Comparison of ENCODE assay signal across 21 cellular contexts in the genomic region with DNA sequence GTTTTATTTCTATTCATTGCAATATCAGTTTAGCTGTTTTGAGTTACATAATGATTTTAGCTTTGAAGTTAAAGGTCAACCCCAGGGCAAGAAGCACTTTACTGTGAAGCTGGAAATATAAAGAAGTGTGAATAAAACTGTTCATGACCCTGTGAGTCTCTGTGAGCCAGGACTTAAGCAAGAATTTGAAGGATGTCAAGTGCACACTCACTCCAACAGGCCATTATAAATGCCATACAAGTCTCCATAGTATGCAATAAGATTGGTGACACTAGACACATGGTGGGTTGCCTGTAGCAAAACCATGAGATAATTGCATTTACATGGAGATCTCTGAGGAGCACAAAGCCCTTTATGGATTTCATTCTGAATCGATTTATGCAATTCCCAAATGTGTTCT.
"Had no signal": no experiment of that assay in that cellular context is flagged by ENCODE, and none has a peak within 500 bp of the region (broad histone marks: within the 10 kb centered on the region; RNA-seq: fewer than 3 reads in every experiment).

No MANE protein-coding gene starts in this region.

- DNase-seq: activated naive CD8-positive, alpha-beta T cell treated with anti-CD3 and anti-CD28 coated beads, Interleukin-2, amount 50 U/mL, for 24 hours; activated T-cell treated with anti-CD3 and anti-CD28 coated beads, Interleukin-2, amount 50 U/mL, for 24 hours; amniotic stem cell; body of pancreas; Kasumi-1; KBM-7; NCI-H1048; NCI-H146; NCI-H1930; NCI-H345; NCI-H510A treated with DMSO at 0.1 percent for 48 hours; NCI-H69; NK-92 treated with Interleukin-12 subunit alpha and Interleukin-12 subunit beta, amount 100 ng/mL, for 24 hours; Right ventricle myocardium superior had no signal

- H3K27me3 ChIP-seq: ascending aorta, body of pancreas, Peyer's patch had no signal

- H3K36me3 ChIP-seq: ascending aorta, Peyer's patch had no signal

- H3K4me1 ChIP-seq: ascending aorta, body of pancreas had no signal

- H3K4me3 Mint-ChIP-seq: activated CD8-positive, alpha-beta T cell treated with anti-CD3 and anti-CD28 coated beads for 36 hours; activated naive CD8-positive, alpha-beta T cell treated with anti-CD3 and anti-CD28 coated beads, Interleukin-2, amount 50 U/mL, for 24 hours; activated T-cell treated with anti-CD3 and anti-CD28 coated beads, Interleukin-2, amount 50 U/mL, for 24 hours had no signal

- H3K9me3 ChIP-seq: ascending aorta, body of pancreas, Peyer's patch had no signal

- H3K4me3 ChIP-seq: ascending aorta, body of pancreas, Peyer's patch had no signal

- H3K4me1 Mint-ChIP-seq: central memory CD8-positive, alpha-beta T cell had no signal

- H3K27ac Mint-ChIP-seq: activated CD8-positive, alpha-beta T cell treated with anti-CD3 and anti-CD28 coated beads for 36 hours; activated naive CD4-positive, alpha-beta T cell treated with anti-CD3 and anti-CD28 coated beads, Interleukin-2, amount 50 U/mL, for 72 hours; activated naive CD8-positive, alpha-beta T cell treated with anti-CD3 and anti-CD28 coated beads, Interleukin-2, amount 50 U/mL, for 24 hours; activated T-cell treated with anti-CD3 and anti-CD28 coated beads, Interleukin-2, amount 50 U/mL, for 24 hours had no signal

- H3K36me3 Mint-ChIP-seq: activated naive CD4-positive, alpha-beta T cell treated with anti-CD3 and anti-CD28 coated beads, Interleukin-2, amount 50 U/mL, for 72 hours had no signal

- H3K27ac ChIP-seq: ascending aorta, body of pancreas, RWPE1 had no signal

- ATAC-seq: body of pancreas had no signal

- H3K27me3 Mint-ChIP-seq: activated CD8-positive, alpha-beta T cell treated with anti-CD3 and anti-CD28 coated beads for 36 hours; activated naive CD8-positive, alpha-beta T cell treated with anti-CD3 and anti-CD28 coated beads, Interleukin-2, amount 50 U/mL, for 24 hours; activated T-cell treated with anti-CD3 and anti-CD28 coated beads, Interleukin-2, amount 50 U/mL, for 24 hours; central memory CD8-positive, alpha-beta T cell had no signal

- H3K9me3 Mint-ChIP-seq: activated CD8-positive, alpha-beta T cell treated with anti-CD3 and anti-CD28 coated beads for 36 hours; activated naive CD4-positive, alpha-beta T cell treated with anti-CD3 and anti-CD28 coated beads, Interleukin-2, amount 50 U/mL, for 72 hours; activated naive CD8-positive, alpha-beta T cell treated with anti-CD3 and anti-CD28 coated beads, Interleukin-2, amount 50 U/mL, for 24 hours; activated T-cell treated with anti-CD3 and anti-CD28 coated beads, Interleukin-2, amount 50 U/mL, for 24 hours; central memory CD8-positive, alpha-beta T cell; T-helper 1 cell treated with Interleukin-12 subunit alpha and Interleukin-12 subunit beta and Interleukin-4 antibody, amounts not matched to agents 30 μg/mL and 1 μg/mL, for 36 hours had no signal
